11 cellular contexts compared by ENCODE assay signal in the genomic region with DNA sequence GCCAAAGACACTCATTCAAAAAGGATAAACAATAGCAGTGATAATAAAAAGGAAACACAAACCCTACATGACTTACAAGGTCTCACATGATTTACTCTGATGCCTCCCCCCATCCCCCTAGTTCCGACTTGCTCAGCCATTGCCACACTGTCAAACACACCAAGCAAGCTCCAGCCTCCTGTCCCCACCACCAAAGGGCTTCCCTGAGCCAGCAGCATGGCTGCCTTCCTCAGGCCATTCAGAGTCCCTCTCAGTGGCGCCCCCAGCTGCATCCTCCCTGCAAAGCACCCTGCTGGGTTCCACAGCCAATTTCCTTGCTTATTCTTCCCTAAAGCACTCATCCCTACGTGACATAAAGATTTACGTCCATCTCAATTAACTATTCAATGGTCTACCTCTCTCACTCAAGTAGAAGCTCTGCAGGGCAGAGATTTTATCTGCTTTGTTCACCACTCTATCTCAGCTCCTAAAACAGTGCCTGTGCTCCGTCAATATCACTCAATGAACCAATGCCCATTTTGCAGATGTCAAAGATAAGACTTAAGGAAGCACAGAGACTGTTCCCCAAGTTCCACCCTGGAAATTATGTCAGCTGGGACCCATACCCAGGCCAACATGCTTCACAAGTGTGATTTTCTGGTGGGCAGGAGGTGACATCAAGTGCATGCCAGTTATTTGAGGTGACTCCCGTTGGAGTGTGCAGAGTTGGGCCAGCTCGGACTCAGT.
A peak's percentile ranks its signal among the peaks of the same experiment; 100 is the strongest.
DNase-seq lines count a peak whose midpoint lies in the region; ATAC-seq and TF ChIP-seq lines count a peak whose summit lies in the region.
"Had no signal": no experiment of that assay in that cellular context is flagged by ENCODE, and none has a peak within 500 bp of the region (broad histone marks: within the 10 kb centered on the region; RNA-seq: fewer than 3 reads in every experiment).

No MANE protein-coding gene starts in this region.

- H3K4me3 ChIP-seq in OCI-LY7 (ENCODE audit: low read depth, low read length, poor library complexity, severe bottlenecking): no peak overlapping the region
- no peak overlapping the region for H3K4me3 ChIP-seq in hepatocyte
- H3K4me3 ChIP-seq: coronary artery had no signal

- H4K20me1 ChIP-seq in OCI-LY7 (ENCODE audit: insufficient read depth, low read length): no peaks in the 10 kb centered on the region
- H4K20me1 ChIP-seq in hepatocyte (ENCODE audit: insufficient read depth, poor library complexity, severe bottlenecking): no peaks in the 10 kb centered on the region

- CTCF ChIA-PET in OCI-LY7 (lab: Charles Lee; ENCODE audit: unreplicated experiment): no interaction called here

- 71% methylated on average over 7 of the region's 7 CpGs for WGBS in hepatocyte (ENCODE audit: low lambda C conversion rate, missing lambda C conversion rate)

- no peaks in the 10 kb centered on the region for H3K36me3 ChIP-seq in OCI-LY7 (ENCODE audit: insufficient read depth, low read length)
- H3K36me3 ChIP-seq in hepatocyte (replicated peaks; ENCODE audit: insufficient read depth, low read depth): no peaks in the 10 kb centered on the region

- no peaks in the 10 kb centered on the region for H3K79me2 ChIP-seq in OCI-LY7 (ENCODE audit: insufficient read depth, low read depth, low read length)
- H3K79me2 ChIP-seq in hepatocyte: no peaks in the 10 kb centered on the region

- POLR2A ChIA-PET in OCI-LY7 (lab: Charles Lee): no interaction called here

- no TSS peak for BruUV-seq in OCI-LY7 (replicated peaks; lab: Mats Ljungman, UMichigan)

- H3K27me3 ChIP-seq in hepatocyte: peaks cover 6% of the 10 kb centered on the region

- peak; percentile 1 to 3 for DNase-seq in activated CD4-positive, alpha-beta T cell treated with anti-CD3 and anti-CD28 coated beads, Interleukin-2, amount 50 U/mL, for 48 hours
- no peak for DNase-seq in activated CD4-positive, alpha-beta T cell treated with anti-CD3 and anti-CD28 coated beads for 4 hours
- DNase-seq in OCI-LY7 (ENCODE audit: low spot score) (no peak), hepatocyte (ENCODE audit: low spot score) (no peak), sciatic nerve (ENCODE audit: low spot score) (no peak), AML-193 (lab: John Stamatoyannopoulos, UW) (no peak), D341Med (ENCODE audit: low spot score) (no peak), Kasumi-1 (lab: John Stamatoyannopoulos, UW) (no peak)
- DNase-seq: activated naive CD8-positive, alpha-beta T cell treated with anti-CD3 and anti-CD28 coated beads, Interleukin-2, amount 50 U/mL, for 24 hours; NCI-H510A had no signal

- peak; percentile 32 for ATAC-seq in sciatic nerve
- ATAC-seq: activated naive CD8-positive, alpha-beta T cell treated with anti-CD3 and anti-CD28 coated beads, Interleukin-2, amount 50 U/mL, for 24 hours had no signal

- H3K4me1 ChIP-seq in OCI-LY7 (ENCODE audit: insufficient read depth, low read length, poor library complexity, severe bottlenecking) (no peaks in the 10 kb centered on the region), hepatocyte (ENCODE audit: insufficient read depth) (peaks cover 28% of the 10 kb centered on the region)

- H2AFZ ChIP-seq in OCI-LY7 (ENCODE audit: low read length) (no peak overlapping the region), hepatocyte (no peak overlapping the region)

- H3K4me2 ChIP-seq in OCI-LY7 (ENCODE audit: low read length): no peak overlapping the region
- peak overlapping the region; percentile 24 for H3K4me2 ChIP-seq in hepatocyte

- TF ChIP-seq CTCF in OCI-LY7 (conservative IDR thresholded peaks at IDR 0.05; ENCODE audit: low read length): 0 out of 2 replicates have a peak, but pooled peaks have one; percentile 26
- peak; percentile 35 for TF ChIP-seq CTCF in hepatocyte (IDR thresholded peaks at IDR 0.05; ENCODE audit: poor library complexity)

- H3K9me3 ChIP-seq in OCI-LY7 (ENCODE audit: low read length) (no peaks in the 10 kb centered on the region), hepatocyte (ENCODE audit: low read depth) (no peaks in the 10 kb centered on the region)

- no peaks in the 10 kb centered on the region for H3K9me2 ChIP-seq in OCI-LY7 (ENCODE audit: insufficient read depth, low read length)
- no peaks in the 10 kb centered on the region for H3K9me2 ChIP-seq in hepatocyte (replicated peaks; ENCODE audit: insufficient read depth)

- H3K27ac ChIP-seq in OCI-LY7 (ENCODE audit: low read depth, low read length, poor library complexity, severe bottlenecking): no peak overlapping the region
- peak overlapping the region; percentile 50 for H3K27ac ChIP-seq in hepatocyte
- H3K27ac ChIP-seq: coronary artery had no signal

- intact Hi-C loops in OCI-LY7 (cut with micrococcal nuclease; ENCODE audit: unreplicated experiment) (no loop called here), sciatic nerve (cut with DNase I) (no loop called here)

Comparison
In these comparisons a context has a peak if more than half of its experiments do, and no peak if none do; other contexts are left out.
1. DNase-seq: peak in activated CD4-positive, alpha-beta T cell treated with anti-CD3 and anti-CD28 coated beads, Interleukin-2, amount 50 U/mL, for 48 hours (2 of 2); none in activated CD4-positive, alpha-beta T cell treated with anti-CD3 and anti-CD28 coated beads for 4 hours (0 of 2), OCI-LY7 (single experiment), hepatocyte (single experiment), sciatic nerve (single experiment), AML-193 (0 of 2), D341Med (single experiment) and Kasumi-1 (0 of 2).